11 cellular contexts compared by ENCODE assay signal in genomic region chr19:33040994-33041827, GRCh38. TPM values are rescaled to one million over a fixed set of nuclear protein-coding genes. Genes with fewer than 3 reads are reported as not detected.
DNase-seq lines count a peak whose midpoint lies in the region; ATAC-seq, FAIRE-seq and TF ChIP-seq lines count a peak whose summit lies in the region.
"Had no signal": no experiment of that assay in that cellular context is flagged by ENCODE, and none has a peak within 500 bp of the region (broad histone marks: within the 10 kb centered on the region; RNA-seq: fewer than 3 reads in every experiment).

No MANE protein-coding gene starts in this region.

- BruUV-seq in K562 (replicated peaks; lab: Mats Ljungman, UMichigan) = TSS peak; percentile 42

- no peak for FAIRE-seq in K562 (lab: Jason Lieb, UNC)
- FAIRE-seq: GM12892 had no signal

- no peak overlapping the region for H2AFZ ChIP-seq in K562 (ENCODE audit: low read depth, low read length)

- no peak overlapping the region for H3K4me3 Mint-ChIP-seq in stimulated activated memory B cell treated with anti-CD40 and anti-IgM and Interleukin-4, amounts not matched to agents 10 μg/mL and 1 μg/mL and 100 μg/mL, for 72 hours

- no peak overlapping the region for H3K27ac Mint-ChIP-seq in stimulated activated memory B cell treated with anti-CD40 and anti-IgM and Interleukin-4, amounts not matched to agents 10 μg/mL and 1 μg/mL and 100 μg/mL, for 72 hours

- peaks cover 7% of the 10 kb centered on the region for H3K4me1 Mint-ChIP-seq in stimulated activated memory B cell treated with anti-CD40 and anti-IgM and Interleukin-4, amounts not matched to agents 10 μg/mL and 1 μg/mL and 100 μg/mL, for 72 hours

- TF ChIP-seq RAD21 in K562 (CRISPR knock-in tag; conservative IDR thresholded peaks at IDR 0.05 in 1 of 2, IDR thresholded peaks at IDR 0.05 in 1 of 2) = no peak

- no peak for TF ChIP-seq EP300 in K562 (IDR thresholded peaks at IDR 0.05; ENCODE audit: low read length)

- CTCF ChIA-PET in K562 (lab: Yijun Ruan, JAX; ENCODE audit: low intra/inter-chr PET ratio) = no interaction called here

- POLR2A ChIA-PET in K562 (lab: Yijun Ruan, JAX) = interaction anchor here (1.0 kb wide), 1 partner anchor 9 kb away, joined by 4 read pairs; no protein-coding TSS in a partner anchor

- in situ Hi-C loops in K562 (cut with MboI) = no loop called here

- no peak for DNase-seq in Right ventricle myocardium superior
- no peak for DNase-seq in right atrium auricular region (ENCODE audit: low spot score)
- DNase-seq in K562 (ENCODE audit: extremely low read depth in 1 of 4, low spot score in 3 of 4) = no peak
- no peak for DNase-seq in SKM-1 (lab: John Stamatoyannopoulos, UW; ENCODE audit: unreplicated experiment)
- DNase-seq in spleen = no peak
- DNase-seq: GOT3; stimulated activated CD4-positive, alpha-beta T cell treated with anti-CD3 and anti-CD28 coated beads, Interleukin-4, amount 100 ng/mL, for 4 hours had no signal

- H3K4me3 ChIP-seq in right atrium auricular region (no peak overlapping the region), K562 (no peak overlapping the region), spleen (no peak overlapping the region)

- H3K9ac ChIP-seq in K562 (ENCODE audit: insufficient read depth in 1 of 2, low read depth in 2 of 2, low read length in 2 of 2) = no peak overlapping the region

- intact Hi-C loops in Right ventricle myocardium superior (cut with DNase I) (no loop called here), K562 (cut with micrococcal nuclease) (no loop called here), spleen (cut with DNase I; ENCODE audit: low total_unique reads) (no loop called here)

- TF ChIP-seq POLR2A in K562 (conservative IDR thresholded peaks at IDR 0.05) (no peak), spleen (IDR thresholded peaks at IDR 0.05) (no peak)

- H4K20me1 ChIP-seq in K562 (replicated peaks; ENCODE audit: control insufficient read depth, insufficient read depth, low read length) = no peaks in the 10 kb centered on the region

- H3K36me3 ChIP-seq in right atrium auricular region = no peaks in the 10 kb centered on the region
- no peaks in the 10 kb centered on the region for H3K36me3 ChIP-seq in K562 (ENCODE audit: control insufficient read depth, insufficient read depth, low read length)
- H3K36me3 ChIP-seq in spleen = no peaks in the 10 kb centered on the region

- H3K9me3 Mint-ChIP-seq in stimulated activated memory B cell treated with anti-CD40 and anti-IgM and Interleukin-4, amounts not matched to agents 10 μg/mL and 1 μg/mL and 100 μg/mL, for 72 hours = no peaks in the 10 kb centered on the region

- peaks cover 6% of the 10 kb centered on the region for H3K36me3 Mint-ChIP-seq in stimulated activated memory B cell treated with anti-CD40 and anti-IgM and Interleukin-4, amounts not matched to agents 10 μg/mL and 1 μg/mL and 100 μg/mL, for 72 hours

- H3K27me3 Mint-ChIP-seq in stimulated activated memory B cell treated with anti-CD40 and anti-IgM and Interleukin-4, amounts not matched to agents 10 μg/mL and 1 μg/mL and 100 μg/mL, for 72 hours = no peaks in the 10 kb centered on the region

- 55% methylated on average over 9 of the region's 9 CpGs for WGBS in K562 (ENCODE audit: insufficient coverage, low coverage, missing lambda C conversion rate)
- 65 to 75% (median 66%) methylated on average over 9 of the region's 9 CpGs for WGBS in spleen, 5 donors

- no peak overlapping the region for H3K27ac ChIP-seq in right atrium auricular region
- no peak overlapping the region for H3K27ac ChIP-seq in K562 (ENCODE audit: extremely low read depth, low read depth, low read length)
- H3K27ac ChIP-seq in layer of hippocampus (ENCODE audit: low read depth, low read length) = peak overlapping the region; percentile 38
- H3K27ac ChIP-seq in spleen = no peak overlapping the region

- H3K27me3 ChIP-seq in right atrium auricular region (no peaks in the 10 kb centered on the region), K562 (ENCODE audit: control insufficient read depth in 2 of 2, insufficient read depth in 2 of 2, low read length in 2 of 2) (no peaks in the 10 kb centered on the region), layer of hippocampus (ENCODE audit: control insufficient read depth, insufficient read depth, low read length) (no peaks in the 10 kb centered on the region), spleen (replicated peaks in 1 of 7) (no peaks in the 10 kb centered on the region)

- peak; percentile 27 for ATAC-seq in Right ventricle myocardium superior (ENCODE audit: poor library complexity)
- no peak for ATAC-seq in K562
- ATAC-seq in GM21717 (IDR thresholded peaks at IDR 0.05; ENCODE audit: unreplicated experiment) = no peak
- no peak for ATAC-seq in stimulated activated memory B cell treated with anti-CD40 and anti-IgM and Interleukin-4, amounts not matched to agents 10 μg/mL and 1 μg/mL and 100 μg/mL, for 72 hours

- H3K79me2 ChIP-seq in K562 (ENCODE audit: control insufficient read depth, insufficient read depth, low read length) = no peaks in the 10 kb centered on the region

- H3K9me3 ChIP-seq in right atrium auricular region (no peaks in the 10 kb centered on the region), K562 (replicated peaks; ENCODE audit: control insufficient read depth, insufficient read depth, low read depth, low read length) (no peaks in the 10 kb centered on the region), spleen (no peaks in the 10 kb centered on the region)

- no peaks in the 10 kb centered on the region for H3K4me1 ChIP-seq in right atrium auricular region
- no peaks in the 10 kb centered on the region; a peak in 1 of 5 replicates for H3K4me1 ChIP-seq in K562 (replicated peaks in 1 of 2; ENCODE audit: control insufficient read depth in 2 of 2, insufficient read depth in 2 of 2, low read length in 2 of 2)
- H3K4me1 ChIP-seq in spleen = no peaks in the 10 kb centered on the region

- TF ChIP-seq CTCF in right atrium auricular region (IDR thresholded peaks at IDR 0.05) (no peak), K562 (IDR thresholded peaks at IDR 0.05 in 2 of 3, conservative IDR thresholded peaks at IDR 0.05 in 1 of 3; ENCODE audit: insufficient read depth in 2 of 3, low read depth in 1 of 3, low read length in 3 of 3) (no peak), spleen (IDR thresholded peaks at IDR 0.05 in 8 of 11, conservative IDR thresholded peaks at IDR 0.05 in 3 of 11) (no peak)

- no peak overlapping the region for H3K4me2 ChIP-seq in K562 (ENCODE audit: insufficient read depth, low read length)

- H3K9me1 ChIP-seq in K562 (ENCODE audit: control insufficient read depth, insufficient read depth, low read length) = no peaks in the 10 kb centered on the region

TF ChIP-seq in K562, 482 proteins besides CTCF, POLR2A, EP300 and RAD21:
- TF ChIP-seq ZBTB7A (IDR thresholded peaks at IDR 0.05; ENCODE audit: borderline replicate concordance, control insufficient read depth, low read depth, low read length) = no peak
- TF ChIP-seq NFIC (IDR thresholded peaks at IDR 0.05) = peak; percentile 62

RNA-seq across cellular contexts. Expression of gene RHPN2, which starts 23.5 kb away (rescaled TPM):
- total RNA-seq in Right ventricle myocardium superior (1.8 TPM), right atrium auricular region (1 to 10 TPM; 3.1 to 5.9 TPM), K562 (2014; rRNA removed) (2.8 and 3.7 TPM in 2 replicates), K562 (2014; rRNA removed; fragmentation: Illumina TruSeq; extraction: Trizol) (2.7 and 3.2 TPM in 2 replicates), K562 (2015; rRNA removed; fragmentation: Illumina TruSeq; extraction: Trizol) (3.0 and 3.6 TPM in 2 replicates), K562 (2021) (4.1 and 4.4 TPM in 2 replicates), spleen (1 to 10 TPM; 1.4 to 5.3 (median 3.5) TPM)
- total RNA-seq in K562 (2011; cell fraction: chromatin; rRNA removed; ENCODE audit: low replicate concordance) = 13.5 and 13.8 TPM in 2 replicates
- 9.1 and 13.0 TPM in 2 replicates for total RNA-seq in K562 (2011; cell fraction: nucleolus; rRNA removed)
- total RNA-seq in K562 (2011; cell fraction: nucleoplasm; rRNA removed) = 6.8 and 7.6 TPM in 2 replicates
- polyA plus RNA-seq in K562 (2011; rRNA removed) (7.2 and 9.9 TPM in 2 replicates), K562 (2014; fragmentation: Illumina TruSeq; extraction: Trizol) (5.9 and 6.1 TPM in 2 replicates), K562 (2014; fragmentation: Nextera tagmentation; extraction: Ambion mirVana) (1 to 10 TPM in 1 of 2 experiments, under 1 TPM in 1; 0.63 to 1.2 TPM), K562 (2014; rRNA removed) (2.9 and 5.7 TPM in 2 replicates), spleen (1 to 10 TPM; 1.2 to 3.0 (median 1.3) TPM)
- polyA plus RNA-seq in K562 (2011; cell fraction: cytosol; rRNA removed) = 7.5 and 7.7 TPM in 2 replicates
- polyA plus RNA-seq in K562 (2011; cell fraction: nucleus; rRNA removed) = 4.4 and 4.8 TPM in 2 replicates
- polyA plus RNA-seq in K562 (2012) = 2.3 and 3.7 TPM in 2 replicates
- polyA minus RNA-seq in K562 (2011; rRNA and poly(A)+ RNA removed) = 10.3 and 12.2 TPM in 2 replicates
- 5.9 and 7.3 TPM in 2 replicates for polyA minus RNA-seq in K562 (2011; cell fraction: cytosol; rRNA and poly(A)+ RNA removed)
- 3.0 and 4.3 TPM in 2 replicates for polyA minus RNA-seq in K562 (2011; cell fraction: nucleus; rRNA and poly(A)+ RNA removed)

RNA-seq across cellular contexts. Expression of gene GPATCH1, which starts 39.8 kb away (rescaled TPM):
- total RNA-seq in Right ventricle myocardium superior = 6.0 TPM
- total RNA-seq in right atrium auricular region = 1 to 10 TPM; 4.7 to 8.5 TPM
- total RNA-seq in K562 (2011; cell fraction: chromatin; rRNA removed; ENCODE audit: low replicate concordance) = 23.7 and 26.4 TPM in 2 replicates
- 11.3 and 15.1 TPM in 2 replicates for total RNA-seq in K562 (2011; cell fraction: nucleolus; rRNA removed)
- 12.6 and 16.0 TPM in 2 replicates for total RNA-seq in K562 (2011; cell fraction: nucleoplasm; rRNA removed)
- 6.6 and 9.4 TPM in 2 replicates for total RNA-seq in K562 (2014; rRNA removed)
- total RNA-seq in K562 (2014; rRNA removed; fragmentation: Illumina TruSeq; extraction: Trizol) = 7.1 and 8.1 TPM in 2 replicates
- 9.5 and 9.6 TPM in 2 replicates for total RNA-seq in K562 (2015; rRNA removed; fragmentation: Illumina TruSeq; extraction: Trizol)
- 7.0 and 8.0 TPM in 2 replicates for total RNA-seq in K562 (2021)
- polyA plus RNA-seq in K562 (2011; rRNA removed) = 7.9 and 9.1 TPM in 2 replicates
- 2.8 and 3.8 TPM in 2 replicates for polyA plus RNA-seq in K562 (2011; cell fraction: cytosol; rRNA removed)
- 13.4 and 14.5 TPM in 2 replicates for polyA plus RNA-seq in K562 (2011; cell fraction: nucleus; rRNA removed)
- 5.8 and 7.5 TPM in 2 replicates for polyA plus RNA-seq in K562 (2012)
- 7.5 and 9.7 TPM in 2 replicates for polyA plus RNA-seq in K562 (2014; fragmentation: Illumina TruSeq; extraction: Trizol)
- polyA plus RNA-seq in K562 (2014; fragmentation: Nextera tagmentation; extraction: Ambion mirVana) = 1 to 10 TPM; 3.7 to 9.2 TPM
- polyA plus RNA-seq in K562 (2014; rRNA removed) = 7.7 and 10.9 TPM in 2 replicates
- 13.0 and 13.2 TPM in 2 replicates for polyA minus RNA-seq in K562 (2011; rRNA and poly(A)+ RNA removed)
- 3.5 and 11.6 TPM in 2 replicates for polyA minus RNA-seq in K562 (2011; cell fraction: cytosol; rRNA and poly(A)+ RNA removed)
- 8.9 and 13.4 TPM in 2 replicates for polyA minus RNA-seq in K562 (2011; cell fraction: nucleus; rRNA and poly(A)+ RNA removed)
- total RNA-seq in spleen = 10 to 100 TPM in 4 of 7 donors, 1 to 10 TPM in 3; 7.6 to 12.7 (median 11.3) TPM
- 1 to 10 TPM; 3.9 to 5.3 (median 4.1) TPM for polyA plus RNA-seq in spleen
